Comparison of ENCODE assay signal across 10 cellular contexts in genomic region chr5:161676109-161676508, GRCh38. TPM values are rescaled to one million over a fixed set of nuclear protein-coding genes. Genes with fewer than 3 reads are reported as not detected.
DNase-seq lines count a peak whose midpoint lies in the region; ATAC-seq and TF ChIP-seq lines count a peak whose summit lies in the region.
"Had no signal": no experiment of that assay in that cellular context is flagged by ENCODE, and none has a peak within 500 bp of the region (broad histone marks: within the 10 kb centered on the region; RNA-seq: fewer than 3 reads in every experiment).

No MANE protein-coding gene starts in this region.

- no peaks in the 10 kb centered on the region for H3K9me3 ChIP-seq in SK-N-SH

- H3K9ac ChIP-seq in SK-N-SH = no peak overlapping the region

- TF ChIP-seq EP300 in SK-N-SH (IDR thresholded peaks at IDR 0.05; ENCODE audit: borderline replicate concordance in 1 of 2, low read depth in 1 of 2, low read length in 1 of 2) = no peak

- H3K4me3 Mint-ChIP-seq in osteocyte (ENCODE audit: unreplicated experiment) = no peak overlapping the region

- H3K9me3 Mint-ChIP-seq in osteocyte (ENCODE audit: unreplicated experiment) = no peaks in the 10 kb centered on the region

- peak; percentile 31 for DNase-seq in SIG-M5 treated with dmso at 0.1 percent for 504 hours (lab: John Stamatoyannopoulos, UW; ENCODE audit: unreplicated experiment)
- DNase-seq in SIG-M5 (lab: John Stamatoyannopoulos, UW) = no peak
- DNase-seq in SK-N-SH = peak; percentile 2
- DNase-seq in osteocyte (ENCODE audit: extremely low spot score, unreplicated experiment) = no peak
- DNase-seq in stimulated activated CD4-positive, alpha-beta T cell treated with anti-CD3 and anti-CD28 coated beads, Interleukin-4, amount 100 ng/mL, for 4 hours = no peak
- DNase-seq in NCI-H1092 (lab: John Stamatoyannopoulos, UW) = no peak
- no peak for DNase-seq in cerebellum (ENCODE audit: low spot score)

- H3K27me3 Mint-ChIP-seq in osteocyte (ENCODE audit: unreplicated experiment) = no peaks in the 10 kb centered on the region

- H3K36me3 Mint-ChIP-seq in osteocyte (ENCODE audit: unreplicated experiment) = no peaks in the 10 kb centered on the region

- H3K36me3 ChIP-seq in SK-N-SH (replicated peaks in 1 of 2; ENCODE audit: control insufficient read depth in 1 of 2, insufficient read depth in 2 of 2, low read length in 1 of 2) = no peaks in the 10 kb centered on the region

- no peaks in the 10 kb centered on the region for H4K20me1 ChIP-seq in SK-N-SH (ENCODE audit: insufficient read depth)

- ATAC-seq in HG03135 (IDR thresholded peaks at IDR 0.05; ENCODE audit: unreplicated experiment) = peak; percentile 92

- no peaks in the 10 kb centered on the region for H3F3A ChIP-seq in SK-N-SH (replicated peaks; ENCODE audit: insufficient read depth)

- H3K79me2 ChIP-seq in SK-N-SH (ENCODE audit: insufficient read depth) = no peaks in the 10 kb centered on the region

- H3K4me1 Mint-ChIP-seq in osteocyte (ENCODE audit: unreplicated experiment) = no peaks in the 10 kb centered on the region

- no peaks in the 10 kb centered on the region for H3K4me1 ChIP-seq in SK-N-SH (ENCODE audit: control insufficient read depth in 1 of 2, insufficient read depth in 2 of 2, low read depth in 1 of 2, low read length in 1 of 2)

- no peaks in the 10 kb centered on the region for H3K27me3 ChIP-seq in SK-N-SH (ENCODE audit: insufficient read depth)

- peak; percentile 24; the same call in 1 of the 2 replicates for TF ChIP-seq RAD21 in SK-N-SH (IDR thresholded peaks at IDR 0.05; ENCODE audit: low read length)

- TF ChIP-seq CTCF in SK-N-SH (IDR thresholded peaks at IDR 0.05) (peak; percentile 48), osteocyte (IDR thresholded peaks at IDR 0.05) (peak; percentile 15)

- no peak overlapping the region for H3K27ac Mint-ChIP-seq in osteocyte (ENCODE audit: unreplicated experiment)

- CTCF ChIA-PET in SK-N-SH (lab: Yijun Ruan, JAX) = interaction anchor here (0.5 to 1.4 kb wide), 3 partner anchors 20 to 93 kb away, joined by 3 to 6 read pairs (median 3); no protein-coding TSS in a partner anchor

- POLR2A ChIA-PET in SK-N-SH (lab: Yijun Ruan, JAX) = no interaction called here

- H3K27ac ChIP-seq in SK-N-SH (ENCODE audit: low read depth in 2 of 2, low read length in 1 of 2) = no peak overlapping the region

- H3K9me2 ChIP-seq in SK-N-SH = no peaks in the 10 kb centered on the region

- no peak overlapping the region for H2AFZ ChIP-seq in SK-N-SH (ENCODE audit: low read depth)

- no peak overlapping the region for H3K4me3 ChIP-seq in SK-N-SH (ENCODE audit: low read depth in 2 of 2, low read length in 1 of 2)

- H3K4me2 ChIP-seq in SK-N-SH = no peak overlapping the region

- WGBS in SK-N-SH (ENCODE audit: low lambda C conversion rate) = 5% methylated on average over 2 of the region's 2 CpGs

TF ChIP-seq in SK-N-SH, 30 proteins besides CTCF, POLR2A, EP300 and RAD21:
- no peak for TF ChIP-seq RXRA (IDR thresholded peaks at IDR 0.05; ENCODE audit: borderline replicate concordance, low read depth)
- no peak for TF ChIP-seq MAX (IDR thresholded peaks at IDR 0.05; ENCODE audit: low read depth)
- no peak for TF ChIP-seq FOXM1 (IDR thresholded peaks at IDR 0.05; ENCODE audit: low read depth)
- no peak for TF ChIP-seq TCF12 (IDR thresholded peaks at IDR 0.05)
- TF ChIP-seq GABPA (IDR thresholded peaks at IDR 0.05; ENCODE audit: low read depth) = no peak
- no peak for TF ChIP-seq RFX5 (IDR thresholded peaks at IDR 0.05; ENCODE audit: low read length)
- TF ChIP-seq USF2 (IDR thresholded peaks at IDR 0.05; ENCODE audit: borderline replicate concordance, low read depth, low read length) = no peak
- no peak for TF ChIP-seq ZBTB33 (IDR thresholded peaks at IDR 0.05; ENCODE audit: borderline replicate concordance, low read depth)
- TF ChIP-seq FOSL2 (IDR thresholded peaks at IDR 0.05; ENCODE audit: borderline replicate concordance, low read depth) = no peak

RNA-seq across cellular contexts. Expression of gene GABRA6, which starts 9.4 kb away (rescaled TPM):
- 0.10 TPM in 2 replicates for polyA plus RNA-seq in SK-N-SH (2012; rRNA removed)
- polyA plus RNA-seq in SK-N-SH (2012; cell fraction: cytosol; rRNA removed) = 0.30 and 0.36 TPM in 2 replicates
- 0.07 and 0.37 TPM in 2 replicates for polyA plus RNA-seq in SK-N-SH (2012; cell fraction: nucleus; rRNA removed)
- total RNA-seq in osteocyte = not detected in 2 replicates
- total RNA-seq in cerebellum = 4.4 TPM
- total RNA-seq: urinary bladder had no signal
- polyA plus RNA-seq: keratinocyte, urinary bladder had no signal

Comparison
In these comparisons a context has a peak if more than half of its experiments do, and no peak if none do; other contexts are left out.
1. DNase-seq: peak in SIG-M5 treated with dmso at 0.1 percent for 504 hours (single experiment) and SK-N-SH (single experiment); none in SIG-M5 (single experiment), osteocyte (single experiment), stimulated activated CD4-positive, alpha-beta T cell treated with anti-CD3 and anti-CD28 coated beads, Interleukin-4, amount 100 ng/mL, for 4 hours (0 of 2), NCI-H1092 (single experiment) and cerebellum (single experiment).